ENCODE assay signal across 26 cellular contexts in the genomic region with DNA sequence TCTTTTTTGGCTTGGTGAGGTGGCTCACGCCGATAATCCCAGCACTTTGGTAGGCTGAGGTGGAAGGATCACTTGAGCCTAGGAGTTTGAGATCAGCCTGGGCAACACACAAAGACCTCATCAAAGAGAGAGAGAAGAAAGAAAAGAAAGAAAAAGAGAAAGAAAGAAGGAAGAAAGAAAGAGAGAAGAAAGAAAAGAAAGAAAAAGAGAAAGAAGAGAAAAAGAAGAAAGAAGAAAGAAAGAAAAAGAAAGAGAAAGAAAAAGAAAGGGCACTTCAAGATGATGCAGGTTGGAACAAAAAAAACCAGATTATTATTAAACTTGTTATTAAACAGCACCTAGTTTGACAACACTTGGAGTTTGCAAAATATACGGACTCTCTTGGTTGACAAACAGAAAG. TPM values are rescaled to one million over a fixed set of nuclear protein-coding genes. Genes with fewer than 3 reads are reported as not detected.
DNase-seq lines count a peak whose midpoint lies in the region; ATAC-seq and TF ChIP-seq lines count a peak whose summit lies in the region.
"Had no signal": no experiment of that assay in that cellular context is flagged by ENCODE, and none has a peak within 500 bp of the region (broad histone marks: within the 10 kb centered on the region; RNA-seq: fewer than 3 reads in every experiment).

No MANE protein-coding gene starts in this region.

- TF ChIP-seq RAD21 in SK-N-SH (IDR thresholded peaks at IDR 0.05; ENCODE audit: low read length) = no peak

- no peaks in the 10 kb centered on the region for H3K79me2 ChIP-seq in SK-N-SH (ENCODE audit: insufficient read depth)

- intact Hi-C loops in MCF 10A (cut with micrococcal nuclease) = no loop called here
- intact Hi-C loops in breast epithelium (cut with DNase I; ENCODE audit: low total_unique reads) = no loop called here
- intact Hi-C loops in upper lobe of right lung (cut with DNase I) = no loop called here

- H3K27me3 ChIP-seq in SK-N-SH (ENCODE audit: insufficient read depth) = no peaks in the 10 kb centered on the region
- no peaks in the 10 kb centered on the region for H3K27me3 ChIP-seq in breast epithelium
- H3K27me3 ChIP-seq in upper lobe of right lung = no peaks in the 10 kb centered on the region
- peaks cover 6% of the 10 kb centered on the region for H3K27me3 ChIP-seq in gastroesophageal sphincter
- H3K27me3 ChIP-seq: BLaER1, SJSA1 had no signal

- peak overlapping the region; percentile 91 for H3K27ac Mint-ChIP-seq in MCF 10A (ENCODE audit: low read depth, unreplicated experiment)
- H3K27ac Mint-ChIP-seq: CD4-positive, alpha-beta memory T cell had no signal

- no peaks in the 10 kb centered on the region for H3K36me3 ChIP-seq in SK-N-SH (replicated peaks in 1 of 2; ENCODE audit: control insufficient read depth in 1 of 2, insufficient read depth in 2 of 2, low read length in 1 of 2)
- no peaks in the 10 kb centered on the region for H3K36me3 ChIP-seq in breast epithelium
- no peaks in the 10 kb centered on the region for H3K36me3 ChIP-seq in upper lobe of right lung
- H3K36me3 ChIP-seq in gastroesophageal sphincter = no peaks in the 10 kb centered on the region
- H3K36me3 ChIP-seq: BLaER1, HAP-1, SJSA1 had no signal

- ATAC-seq in SK-N-SH treated with all-trans-retinoic acid at 6 μM for 48 hours = no peak
- no peak for ATAC-seq in upper lobe of right lung
- ATAC-seq in gastroesophageal sphincter = no peak
- ATAC-seq in HG03521 (IDR thresholded peaks at IDR 0.05; ENCODE audit: unreplicated experiment) = no peak
- ATAC-seq: HepG2, Panc1 had no signal

- DNase-seq in SK-N-SH (no peak), MCF 10A (ENCODE audit: unreplicated experiment) (no peak), breast epithelium (ENCODE audit: low spot score in 2 of 2) (no peak), epithelial cell of prostate (ENCODE audit: low read depth, low spot score) (no peak), upper lobe of right lung (no peak)
- DNase-seq: ACHN; CD4-positive, alpha-beta memory T cell; KG1; NCI-H1105; NCI-H146; NCI-H2081; NCI-H2171; NCI-H345; NCI-H524; NCI-H774; NK-92 treated with Interleukin-12 subunit alpha and Interleukin-12 subunit beta, amount 100 ng/mL, for 24 hours had no signal

- H3K9ac ChIP-seq in SK-N-SH = no peak overlapping the region
- H3K9ac ChIP-seq: BLaER1 had no signal

- no peaks in the 10 kb centered on the region for H4K20me1 ChIP-seq in SK-N-SH (ENCODE audit: insufficient read depth)
- H4K20me1 ChIP-seq: BLaER1 had no signal

- POLR2A ChIA-PET in SK-N-SH (lab: Yijun Ruan, JAX) (no interaction called here), MCF 10A (lab: Yijun Ruan, JAX) (interaction anchor here (3.0 kb wide), 1 partner anchor 39 kb away, joined by 19 read pairs; no protein-coding TSS in a partner anchor)

- H3K9me3 ChIP-seq in SK-N-SH (no peaks in the 10 kb centered on the region), breast epithelium (no peaks in the 10 kb centered on the region), upper lobe of right lung (no peaks in the 10 kb centered on the region), gastroesophageal sphincter (peaks cover 0 to 4% (median 0%) of the 10 kb centered on the region in 3 donors)
- H3K9me3 ChIP-seq: HAP-1, SJSA1 had no signal

- TF ChIP-seq POLR2A in breast epithelium (IDR thresholded peaks at IDR 0.05) (no peak), gastroesophageal sphincter (IDR thresholded peaks at IDR 0.05) (no peak)

- H3K4me3 ChIP-seq in SK-N-SH (ENCODE audit: low read depth in 2 of 2, low read length in 1 of 2) (peak overlapping the region in 1 of 2 experiments; percentile 32; a peak in 1 of 4 replicates), breast epithelium (no peak overlapping the region), upper lobe of right lung (no peak overlapping the region), gastroesophageal sphincter (no peak overlapping the region)
- H3K4me3 ChIP-seq: BLaER1, HAP-1, SJSA1 had no signal

- H3K27me3 Mint-ChIP-seq in MCF 10A (ENCODE audit: insufficient read depth, unreplicated experiment) = no peaks in the 10 kb centered on the region

- no peak overlapping the region for H3K4me3 Mint-ChIP-seq in MCF 10A (ENCODE audit: unreplicated experiment)
- H3K4me3 Mint-ChIP-seq: CD4-positive, alpha-beta memory T cell had no signal

- TF ChIP-seq EP300 in SK-N-SH (IDR thresholded peaks at IDR 0.05; ENCODE audit: borderline replicate concordance in 1 of 2, low read depth in 1 of 2, low read length in 1 of 2) (no peak), gastroesophageal sphincter (IDR thresholded peaks at IDR 0.05) (no peak)

- TF ChIP-seq CTCF in SK-N-SH (IDR thresholded peaks at IDR 0.05) (no peak), MCF 10A (IDR thresholded peaks at IDR 0.05; ENCODE audit: unreplicated experiment) (no peak), breast epithelium (IDR thresholded peaks at IDR 0.05) (no peak), upper lobe of right lung (IDR thresholded peaks at IDR 0.05) (no peak), gastroesophageal sphincter (IDR thresholded peaks at IDR 0.05) (no peak)

- H3F3A ChIP-seq in SK-N-SH (replicated peaks; ENCODE audit: insufficient read depth) = no peaks in the 10 kb centered on the region

- H3K4me1 Mint-ChIP-seq in MCF 10A (ENCODE audit: insufficient read depth, unreplicated experiment) = peaks cover 35% of the 10 kb centered on the region

- H3K9me3 Mint-ChIP-seq in MCF 10A (ENCODE audit: unreplicated experiment) = peaks cover 7% of the 10 kb centered on the region

- H2AFZ ChIP-seq in SK-N-SH (ENCODE audit: low read depth) = peak overlapping the region; percentile 46; the same call in 1 of the 2 replicates

- no peaks in the 10 kb centered on the region for H3K9me2 ChIP-seq in SK-N-SH

- no peak overlapping the region for H3K27ac ChIP-seq in SK-N-SH (ENCODE audit: low read depth in 2 of 2, low read length in 1 of 2)
- H3K27ac ChIP-seq in breast epithelium = no peak overlapping the region
- H3K27ac ChIP-seq in epithelial cell of prostate = peak overlapping the region; percentile 92
- H3K27ac ChIP-seq in upper lobe of right lung = peak overlapping the region; percentile 73
- no peak overlapping the region for H3K27ac ChIP-seq in gastroesophageal sphincter
- H3K27ac ChIP-seq: 22Rv1, BLaER1, HL-60, SJSA1 had no signal

- H3K4me2 ChIP-seq in SK-N-SH = 0 out of 2 replicates have a peak overlapping the region, but pooled peaks have one; percentile 47
- H3K4me2 ChIP-seq: BLaER1 had no signal

- no TSS peak for BruUV-seq in MCF 10A (replicated peaks; lab: Mats Ljungman, UMichigan)

- WGBS in SK-N-SH (ENCODE audit: low lambda C conversion rate) = 77% methylated on average over 3 of the region's 3 CpGs
- WGBS in gastroesophageal sphincter (ENCODE audit: low coverage in 1 of 2), 2 donors = 81 to 84% methylated on average over 3 of the region's 3 CpGs

- H3K4me1 ChIP-seq in SK-N-SH (ENCODE audit: control insufficient read depth in 1 of 2, insufficient read depth in 2 of 2, low read depth in 1 of 2, low read length in 1 of 2) (no peaks in the 10 kb centered on the region), breast epithelium (no peaks in the 10 kb centered on the region), upper lobe of right lung (no peaks in the 10 kb centered on the region), gastroesophageal sphincter (no peaks in the 10 kb centered on the region)

- H3K36me3 Mint-ChIP-seq in MCF 10A (ENCODE audit: insufficient read depth, unreplicated experiment) = peaks cover 12% of the 10 kb centered on the region
- H3K36me3 Mint-ChIP-seq: CD4-positive, alpha-beta memory T cell had no signal

- CTCF ChIA-PET in SK-N-SH (lab: Yijun Ruan, JAX) (no interaction called here), MCF 10A (lab: Yijun Ruan, JAX) (no interaction called here)

TF ChIP-seq in SK-N-SH, 30 proteins besides CTCF, POLR2A, EP300 and RAD21 (continues in another document):
- no peak for TF ChIP-seq FOXJ3 (CRISPR knock-in tag; IDR thresholded peaks at IDR 0.05)
- TF ChIP-seq FOSL2 (IDR thresholded peaks at IDR 0.05; ENCODE audit: borderline replicate concordance, low read depth) = no peak
- TF ChIP-seq SMC3 (IDR thresholded peaks at IDR 0.05; ENCODE audit: low read depth, low read length) = no peak
- TF ChIP-seq, protein P1, sequence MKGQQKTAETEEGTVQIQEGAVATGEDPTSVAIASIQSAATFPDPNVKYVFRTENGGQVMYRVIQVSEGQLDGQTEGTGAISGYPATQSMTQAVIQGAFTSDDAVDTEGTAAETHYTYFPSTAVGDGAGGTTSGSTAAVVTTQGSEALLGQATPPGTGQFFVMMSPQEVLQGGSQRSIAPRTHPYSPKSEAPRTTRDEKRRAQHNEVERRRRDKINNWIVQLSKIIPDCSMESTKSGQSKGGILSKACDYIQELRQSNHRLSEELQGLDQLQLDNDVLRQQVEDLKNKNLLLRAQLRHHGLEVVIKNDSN (IDR thresholded peaks at IDR 0.05; ENCODE audit: borderline replicate concordance, low read depth) = no peak
- no peak for TF ChIP-seq RCOR1 (IDR thresholded peaks at IDR 0.05; ENCODE audit: low read length)
- no peak for TF ChIP-seq MEF2A (IDR thresholded peaks at IDR 0.05; ENCODE audit: borderline replicate concordance, low read depth)
- TF ChIP-seq SIN3A (IDR thresholded peaks at IDR 0.05; ENCODE audit: borderline replicate concordance, low read depth, low read length) = no peak
- no peak for TF ChIP-seq GABPA (IDR thresholded peaks at IDR 0.05; ENCODE audit: low read depth)

TF ChIP-seq in SK-N-SH treated with all-trans-retinoic acid at 6 μM for 48 hours, 23 proteins besides CTCF, POLR2A, EP300 and RAD21 (continues in another document):
- no peak for TF ChIP-seq ZNF565 (CRISPR knock-in tag; conservative IDR thresholded peaks at IDR 0.05; ENCODE audit: low read depth)
- no peak for TF ChIP-seq ISL1 (CRISPR knock-in tag; IDR thresholded peaks at IDR 0.05)
- no peak for TF ChIP-seq TOX (CRISPR knock-in tag; IDR thresholded peaks at IDR 0.05; ENCODE audit: borderline replicate concordance)
- no peak for TF ChIP-seq OSR1 (CRISPR knock-in tag; IDR thresholded peaks at IDR 0.05)
- no peak for TF ChIP-seq CREB5 (CRISPR knock-in tag; IDR thresholded peaks at IDR 0.05; ENCODE audit: low read depth)
- TF ChIP-seq ZNF8 (CRISPR knock-in tag; IDR thresholded peaks at IDR 0.05) = no peak

RNA-seq across cellular contexts. Expression of gene ADCY9, which starts 21.2 kb away (rescaled TPM):
- polyA plus RNA-seq in SK-N-SH (2012; rRNA removed) = 2.7 and 5.2 TPM in 2 replicates
- polyA plus RNA-seq in SK-N-SH (2012; cell fraction: cytosol; rRNA removed) = 2.6 and 3.4 TPM in 2 replicates
- polyA plus RNA-seq in SK-N-SH (2012; cell fraction: nucleus; rRNA removed) = 4.6 and 5.0 TPM in 2 replicates
- 13.1 and 14.2 TPM in 2 replicates for total RNA-seq in MCF 10A (2022)
- total RNA-seq in breast epithelium = 10 to 100 TPM; 10.9 to 14.4 (median 12.0) TPM
- total RNA-seq in upper lobe of right lung = 49.6 TPM
- 10 to 100 TPM; 33.0 to 83.5 (median 43.4) TPM for total RNA-seq in gastroesophageal sphincter

Comparison
In these comparisons a context has a peak if more than half of its experiments do, and no peak if none do; other contexts are left out.
1. H3K27ac ChIP-seq: peak in epithelial cell of prostate (single experiment) and upper lobe of right lung (single experiment); none in SK-N-SH (0 of 2), breast epithelium (0 of 2) and gastroesophageal sphincter (0 of 4).